12 cellular contexts compared by ENCODE assay signal in genomic region chr9:91151741-91152095, GRCh38.
DNase-seq lines count a peak whose midpoint lies in the region; FAIRE-seq and TF ChIP-seq lines count a peak whose summit lies in the region.
"Had no signal": no experiment of that assay in that cellular context is flagged by ENCODE, and none has a peak within 500 bp of the region (broad histone marks: within the 10 kb centered on the region; RNA-seq: fewer than 3 reads in every experiment).

No MANE protein-coding gene starts in this region.

- no peak for FAIRE-seq in H1 (lab: Jason Lieb, UNC)
- FAIRE-seq: small intestine had no signal

- no peak overlapping the region for H2BK12ac ChIP-seq in H1 (ENCODE audit: low read depth, low read length)

- no peaks in the 10 kb centered on the region; a peak in 1 of 8 replicates for H3K36me3 ChIP-seq in H1 (ENCODE audit: control insufficient read depth in 2 of 4, insufficient read depth in 4 of 4, low read length in 3 of 4)
- no peaks in the 10 kb centered on the region for H3K36me3 ChIP-seq in suprapubic skin
- no peaks in the 10 kb centered on the region for H3K36me3 ChIP-seq in H7 (replicated peaks; ENCODE audit: control insufficient read depth, insufficient read depth, low read length)
- H3K36me3 ChIP-seq: neutrophil, thoracic aorta had no signal

- peak; percentile 61 for DNase-seq in activated T-cell treated with anti-CD3 and anti-CD28 coated beads, Interleukin-2, amount 50 U/mL, for 24 hours
- DNase-seq in activated T-cell treated with anti-CD3 and anti-CD28 coated beads for 4 hours (no peak), H1 (ENCODE audit: low read depth in 1 of 2, low spot score in 2 of 2) (no peak), suprapubic skin (ENCODE audit: low spot score in 2 of 2) (no peak), coronary artery (ENCODE audit: low spot score) (no peak), NCI-H524 (lab: John Stamatoyannopoulos, UW) (no peak), H7 (no peak)
- DNase-seq in T-helper 2 cell treated with Interferon-gamma antibody and Interleukin-4, amounts not matched to agents 5 μg/mL and 100 μg/mL, for 36 hours (ENCODE audit: low spot score): peak; percentile 44
- DNase-seq: NCI-H1436 had no signal

- H3K18ac ChIP-seq in H1 (ENCODE audit: extremely low read depth, low read length): no peak overlapping the region

- H3K79me1 ChIP-seq in H1 (ENCODE audit: low read depth, low read length): no peaks in the 10 kb centered on the region

- no peaks in the 10 kb centered on the region for H3K27me3 ChIP-seq in H1 (replicated peaks in 1 of 4; ENCODE audit: control insufficient read depth in 3 of 4, extremely low read depth in 1 of 4, insufficient read depth in 3 of 4, low read length in 3 of 4)
- no peaks in the 10 kb centered on the region for H3K27me3 ChIP-seq in suprapubic skin
- H3K27me3 ChIP-seq in H7 (ENCODE audit: control insufficient read depth, insufficient read depth, low read length): no peaks in the 10 kb centered on the region
- H3K27me3 ChIP-seq: neutrophil had no signal

- H3K4me1 ChIP-seq in H1 (replicated peaks in 1 of 4; ENCODE audit: control insufficient read depth in 3 of 4, insufficient read depth in 4 of 4, low read length in 3 of 4) (peaks cover 0 to 8% (median 5%) of the 10 kb centered on the region in 4 experiments), suprapubic skin (peaks cover 3% of the 10 kb centered on the region)

- peaks cover 49% of the 10 kb centered on the region for H3K36me3 Mint-ChIP-seq in activated T-cell treated with anti-CD3 and anti-CD28 coated beads, Interleukin-2, amount 50 U/mL, for 24 hours (ENCODE audit: low read depth)
- H3K36me3 Mint-ChIP-seq in T-helper 2 cell treated with Interferon-gamma antibody and Interleukin-4, amounts not matched to agents 5 μg/mL and 100 μg/mL, for 36 hours (ENCODE audit: low read depth): peaks cover 83% of the 10 kb centered on the region

- H4K91ac ChIP-seq in H1 (replicated peaks; ENCODE audit: insufficient read length, low read length): peak overlapping the region; percentile 62

- H3K4me3 Mint-ChIP-seq in activated T-cell treated with anti-CD3 and anti-CD28 coated beads, Interleukin-2, amount 50 U/mL, for 24 hours: peak overlapping the region; percentile 43
- peak overlapping the region; percentile 69 for H3K4me3 Mint-ChIP-seq in T-helper 2 cell treated with Interferon-gamma antibody and Interleukin-4, amounts not matched to agents 5 μg/mL and 100 μg/mL, for 36 hours

- no peak overlapping the region for H4K8ac ChIP-seq in H1 (ENCODE audit: extremely low read depth, insufficient read depth, low read length)

- H3K4me1 Mint-ChIP-seq in activated T-cell treated with anti-CD3 and anti-CD28 coated beads, Interleukin-2, amount 50 U/mL, for 24 hours (ENCODE audit: low read depth): peaks cover 91% of the 10 kb centered on the region
- peaks cover 87% of the 10 kb centered on the region for H3K4me1 Mint-ChIP-seq in T-helper 2 cell treated with Interferon-gamma antibody and Interleukin-4, amounts not matched to agents 5 μg/mL and 100 μg/mL, for 36 hours (ENCODE audit: low read depth)

- no peaks in the 10 kb centered on the region for H3K79me2 ChIP-seq in H1 (ENCODE audit: control insufficient read depth in 1 of 2, insufficient read depth in 2 of 2, low read length in 2 of 2)

- H3K4me3 ChIP-seq in H1 (ENCODE audit: extremely low read depth in 1 of 4, insufficient read depth in 2 of 4, low read depth in 3 of 4, low read length in 4 of 4) (no peak overlapping the region), suprapubic skin (no peak overlapping the region), coronary artery (no peak overlapping the region), H7 (ENCODE audit: insufficient read depth, low read depth, low read length) (no peak overlapping the region)
- H3K4me3 ChIP-seq: thoracic aorta had no signal

- no peak for TF ChIP-seq CTCF in H1 (IDR thresholded peaks at IDR 0.05; ENCODE audit: control extremely low read depth in 1 of 3, insufficient read depth in 1 of 3, low read depth in 1 of 3, low read length in 3 of 3)
- TF ChIP-seq CTCF in suprapubic skin (IDR thresholded peaks at IDR 0.05): no peak
- TF ChIP-seq CTCF in coronary artery (IDR thresholded peaks at IDR 0.05): no peak

- H3K27ac ChIP-seq in H1 (ENCODE audit: low read depth, low read length) (no peak overlapping the region), suprapubic skin (peak overlapping the region; percentile 62), coronary artery (peak overlapping the region in 1 of 2 donors; percentile 4)
- H3K27ac ChIP-seq: neutrophil, thoracic aorta had no signal

- CTCF ChIA-PET in H1 (lab: Charles Lee; ENCODE audit: partially characterized antibody): interaction anchor here (0.7 to 1.4 kb wide), 2 partner anchors 10 to 608 kb away, joined by 4 to 6 read pairs; no protein-coding TSS in a partner anchor

- no peak overlapping the region for H2AFZ ChIP-seq in H1 (ENCODE audit: low read length)

- H3K4me2 ChIP-seq in H1 (ENCODE audit: insufficient read depth in 1 of 2, low read depth in 2 of 2, low read length in 2 of 2): no peak overlapping the region

- no peak overlapping the region for H2BK20ac ChIP-seq in H1 (ENCODE audit: low read length)

- POLR2A ChIA-PET in H1 (lab: Charles Lee; ENCODE audit: partially characterized antibody): no interaction called here

- TF ChIP-seq EP300 in H1 (IDR thresholded peaks at IDR 0.05; ENCODE audit: borderline replicate concordance in 1 of 2, low read depth in 2 of 2, low read length in 2 of 2) (no peak), suprapubic skin (IDR thresholded peaks at IDR 0.05) (no peak)

- 87% methylated on average over 3 of the region's 3 CpGs; no CpG with 5 or more reads in 1 of the 2 experiments for WGBS in H1 (ENCODE audit: extremely low coverage in 1 of 2, insufficient coverage in 1 of 2, insufficient read length in 1 of 2, insufficient replicate concordance in 2 of 2, low coverage in 1 of 2, low lambda C conversion rate in 2 of 2, missing lambda C conversion rate in 1 of 2), 2 experiments
- 56% methylated on average over 3 of the region's 3 CpGs for whole genome bisulfite sequencing in suprapubic skin

- no peak overlapping the region for H3K14ac ChIP-seq in H1 (ENCODE audit: insufficient read length)

- TF ChIP-seq POLR2A in H1 (IDR thresholded peaks at IDR 0.05; ENCODE audit: control extremely low read depth in 1 of 2, low read depth in 2 of 2, low read length in 2 of 2) (no peak), suprapubic skin (IDR thresholded peaks at IDR 0.05) (no peak)

- H2BK120ac ChIP-seq in H1 (replicated peaks; ENCODE audit: low read depth, low read length): no peak overlapping the region

- H4K5ac ChIP-seq in H1 (ENCODE audit: insufficient read length, low read depth, low read length): no peak overlapping the region

- H3K23me2 ChIP-seq in H1 (ENCODE audit: low read depth, low read length): no peaks in the 10 kb centered on the region

- no peak overlapping the region for H2AK5ac ChIP-seq in H1 (ENCODE audit: low read depth, low read length)

- no peak overlapping the region for H2BK5ac ChIP-seq in H1 (ENCODE audit: low read depth, low read length)

- no peak overlapping the region; a peak in 1 of 7 replicates for H3K9ac ChIP-seq in H1 (replicated peaks in 1 of 4; ENCODE audit: extremely low read depth in 1 of 4, low read depth in 3 of 4, low read length in 3 of 4)

- no peaks in the 10 kb centered on the region for H4K20me1 ChIP-seq in H1 (replicated peaks in 1 of 2; ENCODE audit: control insufficient read depth in 1 of 2, insufficient read depth in 2 of 2, low read length in 2 of 2)

- no peak overlapping the region for H3K56ac ChIP-seq in H1 (replicated peaks; ENCODE audit: insufficient read length, low read depth, low read length)

- no peak overlapping the region for H2BK15ac ChIP-seq in H1 (ENCODE audit: low read length)

- H3K4ac ChIP-seq in H1 (replicated peaks; ENCODE audit: insufficient read length, low read depth, low read length): no peak overlapping the region

- peaks cover 22 to 27% of the 10 kb centered on the region in 2 experiments for H3K9me3 ChIP-seq in H1 (ENCODE audit: insufficient read depth in 2 of 2, low read depth in 1 of 2, low read length in 1 of 2)
- no peaks in the 10 kb centered on the region for H3K9me3 ChIP-seq in suprapubic skin
- H3K9me3 ChIP-seq: neutrophil, thoracic aorta had no signal

- peak overlapping the region; percentile 97 for H3K27ac Mint-ChIP-seq in activated T-cell treated with anti-CD3 and anti-CD28 coated beads, Interleukin-2, amount 50 U/mL, for 24 hours
- H3K27ac Mint-ChIP-seq in T-helper 2 cell treated with Interferon-gamma antibody and Interleukin-4, amounts not matched to agents 5 μg/mL and 100 μg/mL, for 36 hours: peak overlapping the region; percentile 95

- H3K27me3 Mint-ChIP-seq in activated T-cell treated with anti-CD3 and anti-CD28 coated beads, Interleukin-2, amount 50 U/mL, for 24 hours: no peaks in the 10 kb centered on the region
- no peaks in the 10 kb centered on the region for H3K27me3 Mint-ChIP-seq in T-helper 2 cell treated with Interferon-gamma antibody and Interleukin-4, amounts not matched to agents 5 μg/mL and 100 μg/mL, for 36 hours (ENCODE audit: low read depth)

- peaks cover 30% of the 10 kb centered on the region for H3K9me3 Mint-ChIP-seq in activated T-cell treated with anti-CD3 and anti-CD28 coated beads, Interleukin-2, amount 50 U/mL, for 24 hours
- peaks cover 37% of the 10 kb centered on the region for H3K9me3 Mint-ChIP-seq in T-helper 2 cell treated with Interferon-gamma antibody and Interleukin-4, amounts not matched to agents 5 μg/mL and 100 μg/mL, for 36 hours

- H3K23ac ChIP-seq in H1 (ENCODE audit: insufficient read length): no peak overlapping the region

- no peak for TF ChIP-seq RAD21 in H1 (IDR thresholded peaks at IDR 0.05 in 1 of 2, conservative IDR thresholded peaks at IDR 0.05 in 1 of 2; ENCODE audit: low read depth in 2 of 2, low read length in 2 of 2)

TF ChIP-seq in H1, 55 proteins besides CTCF, POLR2A, EP300 and RAD21 (continues in another document):
- TF ChIP-seq RXRA (IDR thresholded peaks at IDR 0.05; ENCODE audit: insufficient read depth, low read depth, low read length): no peak
- no peak for TF ChIP-seq TAF1 (IDR thresholded peaks at IDR 0.05; ENCODE audit: low read depth, low read length)
- TF ChIP-seq, protein P1, sequence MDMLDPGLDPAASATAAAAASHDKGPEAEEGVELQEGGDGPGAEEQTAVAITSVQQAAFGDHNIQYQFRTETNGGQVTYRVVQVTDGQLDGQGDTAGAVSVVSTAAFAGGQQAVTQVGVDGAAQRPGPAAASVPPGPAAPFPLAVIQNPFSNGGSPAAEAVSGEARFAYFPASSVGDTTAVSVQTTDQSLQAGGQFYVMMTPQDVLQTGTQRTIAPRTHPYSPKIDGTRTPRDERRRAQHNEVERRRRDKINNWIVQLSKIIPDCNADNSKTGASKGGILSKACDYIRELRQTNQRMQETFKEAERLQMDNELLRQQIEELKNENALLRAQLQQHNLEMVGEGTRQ (IDR thresholded peaks at IDR 0.05; ENCODE audit: low read length): no peak
- TF ChIP-seq KDM1A (IDR thresholded peaks at IDR 0.05; ENCODE audit: borderline replicate concordance, low read length): no peak
- TF ChIP-seq SP1 (IDR thresholded peaks at IDR 0.05; ENCODE audit: low read depth, low read length): no peak
- no peak for TF ChIP-seq SIRT6 (IDR thresholded peaks at IDR 0.05; ENCODE audit: low read length)
- TF ChIP-seq CBX8 (IDR thresholded peaks at IDR 0.05; ENCODE audit: borderline replicate concordance, low read depth, low read length): no peak
- TF ChIP-seq YY1 (IDR thresholded peaks at IDR 0.05; ENCODE audit: low read depth, low read length): no peak
- no peak for TF ChIP-seq CHD2 (IDR thresholded peaks at IDR 0.05; ENCODE audit: low read length)

Comparison
In these comparisons a context has a peak if more than half of its experiments do, and no peak if none do; other contexts are left out.
1. DNase-seq: peak in activated T-cell treated with anti-CD3 and anti-CD28 coated beads, Interleukin-2, amount 50 U/mL, for 24 hours (single experiment) and T-helper 2 cell treated with Interferon-gamma antibody and Interleukin-4, amounts not matched to agents 5 μg/mL and 100 μg/mL, for 36 hours (single experiment); none in activated T-cell treated with anti-CD3 and anti-CD28 coated beads for 4 hours (single experiment), H1 (0 of 2), suprapubic skin (0 of 2), coronary artery (single experiment), NCI-H524 (0 of 2) and H7 (single experiment).